Comparison of ENCODE assay signal across 25 cellular contexts in genomic region chr2:142515493-142515892, GRCh38.
A peak's percentile ranks its signal among the peaks of the same experiment; 100 is the strongest.
DNase-seq lines count a peak whose midpoint lies in the region; ATAC-seq, FAIRE-seq and TF ChIP-seq lines count a peak whose summit lies in the region.
"Had no signal": no experiment of that assay in that cellular context is flagged by ENCODE, and none has a peak within 500 bp of the region (broad histone marks: within the 10 kb centered on the region; RNA-seq: fewer than 3 reads in every experiment).

No MANE protein-coding gene starts in this region.

- TF ChIP-seq EP300 in HepG2 (IDR thresholded peaks at IDR 0.05; ENCODE audit: low read depth in 2 of 2, low read length in 2 of 2) (no peak), HepG2 (CRISPR knock-in tag; IDR thresholded peaks at IDR 0.05; ENCODE audit: borderline replicate concordance) (no peak)

- no peaks in the 10 kb centered on the region for H3K79me2 ChIP-seq in HepG2 (ENCODE audit: insufficient read depth, low read length)

- H3K9ac ChIP-seq in HepG2 (ENCODE audit: insufficient read depth, low read depth, low read length) = no peak overlapping the region
- H3K9ac ChIP-seq: BLaER1 treated with 17β-estradiol and CSF1 and Interleukin-3, amounts not matched to agents 10 nM and 100 nM; GM23248 had no signal

- BruUV-seq in HepG2 (replicated peaks; lab: Mats Ljungman, UMichigan) = no TSS peak

- 0% methylated on average over 2 of the region's 2 CpGs for WGBS in HepG2 (ENCODE audit: low lambda C conversion rate)
- 66% methylated on average over 2 of the region's 2 CpGs for WGBS in right lobe of liver (ENCODE audit: insufficient coverage, low coverage, low lambda C conversion rate, missing lambda C conversion rate)

- TF ChIP-seq POLR2A in HepG2 (IDR thresholded peaks at IDR 0.05; ENCODE audit: insufficient read depth in 1 of 2, low read depth in 2 of 2, low read length in 2 of 2) (no peak), right lobe of liver (IDR thresholded peaks at IDR 0.05) (no peak)

- no peak for FAIRE-seq in HepG2 (lab: Jason Lieb, UNC)
- FAIRE-seq: A549, D721Med, GM12878, GM19239 had no signal

- intact Hi-C loops in HepG2 (cut with micrococcal nuclease; ENCODE audit: unreplicated experiment) (no loop called here), right lobe of liver (cut with DNase I) (no loop called here)

- H3K36me3 ChIP-seq in HepG2 (replicated peaks in 1 of 2; ENCODE audit: control insufficient read depth in 1 of 2, insufficient read depth in 2 of 2, low read length in 2 of 2) (no peaks in the 10 kb centered on the region), right lobe of liver (no peaks in the 10 kb centered on the region)
- H3K36me3 ChIP-seq: BE2C; BLaER1 treated with 17β-estradiol and CSF1 and Interleukin-3, amounts not matched to agents 10 nM and 100 nM had no signal

- no peak overlapping the region for H3K4me2 ChIP-seq in HepG2 (ENCODE audit: low read depth, low read length)
- H3K4me2 ChIP-seq: A549; BLaER1 treated with 17β-estradiol and CSF1 and Interleukin-3, amounts not matched to agents 10 nM and 100 nM had no signal

- no peak for TF ChIP-seq RAD21 in HepG2 (CRISPR knock-in tag; IDR thresholded peaks at IDR 0.05)

- no peak overlapping the region for H3K4me3 ChIP-seq in HepG2 (replicated peaks in 1 of 3; ENCODE audit: insufficient read depth in 1 of 3, low read depth in 2 of 3, low read length in 3 of 3)
- no peak overlapping the region for H3K4me3 ChIP-seq in right lobe of liver
- H3K4me3 ChIP-seq in epithelial cell of esophagus (ENCODE audit: low read length) = no peak overlapping the region
- H3K4me3 ChIP-seq: A549; BLaER1 treated with 17β-estradiol and CSF1 and Interleukin-3, amounts not matched to agents 10 nM and 100 nM; GM12878; GM23248 had no signal

- TF ChIP-seq CTCF in HepG2 (CRISPR knock-in tag; IDR thresholded peaks at IDR 0.05) (no peak), right lobe of liver (IDR thresholded peaks at IDR 0.05) (no peak), epithelial cell of esophagus (IDR thresholded peaks at IDR 0.05; ENCODE audit: insufficient read depth, low read depth, low read length, missing control alignments) (no peak)

- POLR2A ChIA-PET in HepG2 (lab: Yijun Ruan, JAX) = no interaction called here

- no peak for ATAC-seq in HepG2
- ATAC-seq in right lobe of liver = no peak
- ATAC-seq: A549, GM12878, HCT116 had no signal

- H4K20me1 ChIP-seq in HepG2 (ENCODE audit: insufficient read depth, low read length) = no peaks in the 10 kb centered on the region
- H4K20me1 ChIP-seq: BLaER1 treated with 17β-estradiol and CSF1 and Interleukin-3, amounts not matched to agents 10 nM and 100 nM had no signal

- DNase-seq in HepG2 (ENCODE audit: low spot score) (no peak), right lobe of liver (no peak), OCI-M1 (lab: John Stamatoyannopoulos, UW) (peak; percentile 8), epithelial cell of esophagus (ENCODE audit: low read depth) (peak; percentile 33), NCI-H1105 treated with DMSO at 0.1 percent for 48 hours (lab: John Stamatoyannopoulos, UW) (no peak), OCI-M2 (lab: John Stamatoyannopoulos, UW; ENCODE audit: unreplicated experiment) (no peak), retina (no peak)
- DNase-seq: 8988T; ACHN; AML-193; BE2C; CD4-positive, alpha-beta T cell; CD8-positive, alpha-beta memory T cell; DMS 273 treated with DMSO at 0.1 percent for 48 hours; DMS79; EL; GDM1; GM23248; H9 had no signal

- CTCF ChIA-PET in HepG2 (lab: Yijun Ruan, JAX; ENCODE audit: low intra/inter-chr PET ratio, low total read pairs) = no interaction called here

- H3K27ac ChIP-seq in HepG2 (ENCODE audit: extremely low read length, insufficient read depth, low read length) (no peak overlapping the region), right lobe of liver (no peak overlapping the region)
- H3K27ac ChIP-seq: A549; BLaER1 treated with 17β-estradiol and CSF1 and Interleukin-3, amounts not matched to agents 10 nM and 100 nM; GM23248 had no signal

- H3K9me3 ChIP-seq in HepG2 (ENCODE audit: low read length) (no peaks in the 10 kb centered on the region), right lobe of liver (no peaks in the 10 kb centered on the region)
- H3K9me3 ChIP-seq: A549; BE2C; BLaER1 treated with 17β-estradiol and CSF1 and Interleukin-3, amounts not matched to agents 10 nM and 100 nM had no signal

- H3K4me1 ChIP-seq in HepG2 (ENCODE audit: insufficient read depth, low read length) (no peaks in the 10 kb centered on the region), right lobe of liver (no peaks in the 10 kb centered on the region)
- H3K4me1 ChIP-seq: A549; BE2C; BLaER1 treated with 17β-estradiol and CSF1 and Interleukin-3, amounts not matched to agents 10 nM and 100 nM had no signal

- H3K27me3 ChIP-seq in HepG2 (ENCODE audit: control insufficient read depth in 1 of 2, insufficient read depth in 2 of 2, low read length in 2 of 2) (peaks cover 0 to 5% of the 10 kb centered on the region in 2 experiments; a peak in 2 of 5 replicates), right lobe of liver (no peaks in the 10 kb centered on the region)
- H3K27me3 ChIP-seq: BE2C; BLaER1 treated with 17β-estradiol and CSF1 and Interleukin-3, amounts not matched to agents 10 nM and 100 nM had no signal

- in situ Hi-C loops in HepG2 (cut with HindIII; ENCODE audit: extremely low pct_ligation_motif_present, low pct_unique_long_range_greater_than_20kb) = no loop called here

- H2AFZ ChIP-seq in HepG2 (ENCODE audit: low read length) = no peak overlapping the region
- H2AFZ ChIP-seq: GM23248 had no signal

TF ChIP-seq in HepG2, 621 proteins besides CTCF, POLR2A, EP300 and RAD21:
- TF ChIP-seq NFYB (CRISPR knock-in tag; IDR thresholded peaks at IDR 0.05) (no peak), ZNF367 (CRISPR knock-in tag; IDR thresholded peaks at IDR 0.05; ENCODE audit: borderline replicate concordance) (no peak), GABPA (IDR thresholded peaks at IDR 0.05; ENCODE audit: low read depth, low read length) (no peak), GABPA (CRISPR knock-in tag; IDR thresholded peaks at IDR 0.05; ENCODE audit: low read depth) (0 out of 2 replicates have a peak, but pooled peaks have one; percentile 21)

Comparison
In these comparisons a context has a peak if more than half of its experiments do, and no peak if none do; other contexts are left out.
1. DNase-seq: peak in OCI-M1 (single experiment) and epithelial cell of esophagus (single experiment); none in HepG2 (single experiment), right lobe of liver (0 of 3), NCI-H1105 treated with DMSO at 0.1 percent for 48 hours (single experiment), OCI-M2 (single experiment) and retina (single experiment).